ENCODE assay signal across 19 cellular contexts in the genomic region with DNA sequence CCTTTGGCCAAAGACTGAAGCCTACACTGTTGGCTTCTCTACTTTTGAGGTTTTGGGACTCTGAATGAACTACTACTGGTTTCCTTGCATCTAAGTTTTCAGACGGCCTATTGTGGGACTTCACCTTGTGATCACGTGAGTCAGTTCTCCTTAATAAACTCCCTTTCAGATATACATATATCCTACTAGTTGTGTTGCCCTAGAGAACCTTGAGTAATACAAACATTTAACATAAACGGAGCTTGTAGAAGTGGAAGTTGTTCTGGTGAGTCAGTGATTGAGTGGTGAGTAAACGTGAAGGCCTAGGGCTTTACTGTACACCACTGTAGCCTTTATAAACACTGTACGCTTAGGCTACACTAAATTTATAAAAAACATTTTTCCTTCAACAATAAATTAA.
DNase-seq lines count a peak whose midpoint lies in the region; ATAC-seq and TF ChIP-seq lines count a peak whose summit lies in the region.
"Had no signal": no experiment of that assay in that cellular context is flagged by ENCODE, and none has a peak within 500 bp of the region (broad histone marks: within the 10 kb centered on the region; RNA-seq: fewer than 3 reads in every experiment).

No MANE protein-coding gene starts in this region.

- H3K9me3 ChIP-seq in MG63 = no peaks in the 10 kb centered on the region
- H3K9me3 ChIP-seq in right cardiac atrium (ENCODE audit: control insufficient read depth, low read length) = no peaks in the 10 kb centered on the region
- H3K9me3 ChIP-seq: tibial artery had no signal

- DNase-seq in EH (ENCODE audit: low read depth) (peak; percentile 55), MG63 (peak; percentile 5), brain microvascular endothelial cell (peak; percentile 24), iris pigment epithelial cell (ENCODE audit: low read depth) (peak; percentile 93), right cardiac atrium (no peak), NCI-H187 treated with DMSO at 0.1 percent for 48 hours (lab: John Stamatoyannopoulos, UW) (no peak)
- no peak for DNase-seq in activated CD4-positive, alpha-beta T cell treated with anti-CD3 and anti-CD28 coated beads for 1 hour
- DNase-seq: activated CD4-positive, alpha-beta T cell treated with anti-CD3 and anti-CD28 coated beads, Interleukin-2, amount 50 U/mL, for 1 hour; activated gamma-delta T cell treated with Interleukin-2 at 50 U/mL for 16 hours; anterior cingulate cortex; foreskin fibroblast; naive thymus-derived CD8-positive, alpha-beta T cell; PC-9; stimulated activated CD4-positive, alpha-beta T cell treated with anti-CD3 and anti-CD28 coated beads, Interleukin-1b, Interleukin-23, amount 100 ng/mL, for 48 hours; stimulated activated naive CD8-positive, alpha-beta T cell treated with anti-CD3 and anti-CD28 coated beads, Interleukin-15, Interleukin-2, amounts not matched to agents 100 U/mL and 50 U/mL, for 24 hours; tibial artery had no signal

- WGBS in right cardiac atrium = 72% methylated on average over 5 of the region's 5 CpGs

- H3K27me3 ChIP-seq in MG63 = no peaks in the 10 kb centered on the region
- H3K27me3 ChIP-seq in brain microvascular endothelial cell (replicated peaks) = no peaks in the 10 kb centered on the region
- H3K27me3 ChIP-seq in right cardiac atrium (ENCODE audit: control insufficient read depth, insufficient read depth) = no peaks in the 10 kb centered on the region
- H3K27me3 ChIP-seq: tibial artery had no signal

- H3K4me1 ChIP-seq in right cardiac atrium (ENCODE audit: control insufficient read depth, insufficient read depth, low read length) = no peaks in the 10 kb centered on the region
- H3K4me1 ChIP-seq: parathyroid adenoma, tibial artery had no signal

- in situ Hi-C loops in brain microvascular endothelial cell (cut with HindIII; ENCODE audit: low pct_ligation_motif_present, low sequenced_read_pairs) = no loop called here

- H3K36me3 ChIP-seq in MG63 (no peaks in the 10 kb centered on the region), brain microvascular endothelial cell (replicated peaks) (no peaks in the 10 kb centered on the region)
- H3K36me3 ChIP-seq: tibial artery had no signal

- H3K4me3 ChIP-seq in MG63 (no peak overlapping the region), brain microvascular endothelial cell (ENCODE audit: low read depth, low read length) (no peak overlapping the region), right cardiac atrium (ENCODE audit: low read length) (no peak overlapping the region)
- H3K4me3 ChIP-seq: PC-9, tibial artery had no signal

- ATAC-seq in HG03520 (IDR thresholded peaks at IDR 0.05; ENCODE audit: unreplicated experiment) = no peak
- ATAC-seq in right cardiac atrium = no peak
- ATAC-seq: HepG2; naive thymus-derived CD8-positive, alpha-beta T cell; stimulated activated naive CD8-positive, alpha-beta T cell treated with anti-CD3 and anti-CD28 coated beads, Interleukin-15, Interleukin-2, amounts not matched to agents 100 U/mL and 50 U/mL, for 24 hours had no signal

- H3K27ac ChIP-seq in brain microvascular endothelial cell = no peak overlapping the region
- no peak overlapping the region for H3K27ac ChIP-seq in right cardiac atrium (ENCODE audit: low read length)
- H3K27ac ChIP-seq: parathyroid adenoma, PC-9, tibial artery had no signal

- intact Hi-C loops in right cardiac atrium (cut with DNase I) = no loop called here

- TF ChIP-seq CTCF in brain microvascular endothelial cell (IDR thresholded peaks at IDR 0.05; ENCODE audit: low read depth, low read length, missing control alignments) = no peak

Comparison
In these comparisons a context has a peak if more than half of its experiments do, and no peak if none do; other contexts are left out.
1. DNase-seq: peak in EH (single experiment), MG63 (single experiment), brain microvascular endothelial cell (single experiment) and iris pigment epithelial cell (single experiment); none in activated CD4-positive, alpha-beta T cell treated with anti-CD3 and anti-CD28 coated beads for 1 hour (single experiment), right cardiac atrium (0 of 3) and NCI-H187 treated with DMSO at 0.1 percent for 48 hours (single experiment).